ENCODE assay signal across 1 cellular context in the genomic region with DNA sequence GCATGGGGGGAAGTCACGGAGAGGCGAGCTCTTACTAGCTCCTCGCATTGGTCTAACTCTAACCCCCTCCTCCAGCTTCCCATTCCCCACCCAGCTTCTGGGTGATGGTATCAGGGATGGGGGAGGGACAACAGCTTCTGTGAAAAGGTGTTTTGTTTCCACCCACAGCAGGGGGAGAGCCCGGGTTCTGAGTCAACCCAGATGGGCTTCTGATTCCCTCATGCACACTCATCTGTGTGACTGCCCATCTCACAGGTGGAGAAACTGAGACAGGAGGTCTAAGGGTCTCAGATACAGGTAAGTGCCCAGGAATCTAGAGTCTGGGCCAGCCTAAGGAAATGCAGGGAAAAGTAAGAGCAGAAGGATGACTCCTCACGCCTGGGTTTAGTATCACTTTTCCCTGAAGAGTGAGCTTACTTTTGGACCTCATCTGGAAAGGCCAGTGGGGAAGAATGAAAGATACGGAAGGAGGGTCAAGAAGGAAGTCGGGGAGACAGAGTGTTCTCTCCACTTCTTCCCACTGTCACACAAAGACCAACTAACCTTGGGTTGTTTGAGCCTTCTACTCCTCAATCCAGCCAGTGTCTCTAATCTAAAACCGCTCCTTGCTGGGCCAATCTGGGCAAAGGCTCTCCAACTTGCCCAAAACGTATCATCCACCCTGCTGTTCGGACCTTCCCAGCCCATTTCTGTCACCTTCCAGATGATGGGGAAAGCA.
TF ChIP-seq lines count a peak whose summit lies in the region.

No MANE protein-coding gene starts in this region.

TF ChIP-seq in HCT116, 20 proteins besides CTCF, POLR2A, EP300 and RAD21 (continued from another document):
- TF ChIP-seq REST (IDR thresholded peaks at IDR 0.05; ENCODE audit: low read depth) (no peak), ELF1 (IDR thresholded peaks at IDR 0.05; ENCODE audit: borderline replicate concordance, low read depth) (no peak), YY1 (IDR thresholded peaks at IDR 0.05; ENCODE audit: extremely low read depth, insufficient replicate concordance, low read depth, low read length) (no peak), POLR2AphosphoS5 (IDR thresholded peaks at IDR 0.05; ENCODE audit: low read depth, low read length) (no peak), ZFX (IDR thresholded peaks at IDR 0.05) (no peak), CEBPB (IDR thresholded peaks at IDR 0.05; ENCODE audit: low read depth) (no peak), SIN3A (IDR thresholded peaks at IDR 0.05; ENCODE audit: low read depth) (no peak), SP1 (IDR thresholded peaks at IDR 0.05; ENCODE audit: low read depth) (no peak)
